Comparison of ENCODE assay signal across 21 cellular contexts in genomic region chr3:48128779-48129178, GRCh38. TPM values are rescaled to one million over a fixed set of nuclear protein-coding genes. Genes with fewer than 3 reads are reported as not detected.
DNase-seq lines count a peak whose midpoint lies in the region; ATAC-seq, FAIRE-seq and TF ChIP-seq lines count a peak whose summit lies in the region.
"Had no signal": no experiment of that assay in that cellular context is flagged by ENCODE, and none has a peak within 500 bp of the region (broad histone marks: within the 10 kb centered on the region; RNA-seq: fewer than 3 reads in every experiment).

No MANE protein-coding gene starts in this region.

- no peak for ATAC-seq in Right ventricle myocardium superior (ENCODE audit: poor library complexity)
- ATAC-seq in GM21528 (IDR thresholded peaks at IDR 0.05; ENCODE audit: low FRiP score, unreplicated experiment), result no peak

- intact Hi-C loops in left ventricle myocardium inferior (cut with micrococcal nuclease), result no loop called here
- intact Hi-C loops in Right ventricle myocardium superior (cut with DNase I), result no loop called here

- H3K36me3 ChIP-seq in left ventricle myocardium inferior (no peaks in the 10 kb centered on the region), bronchial epithelial cell (ENCODE audit: control insufficient read depth, insufficient read depth, low read length) (no peaks in the 10 kb centered on the region)
- H3K36me3 ChIP-seq: BLaER1 treated with 17β-estradiol and CSF1 and Interleukin-3, amounts not matched to agents 10 nM and 100 nM had no signal

- no peaks in the 10 kb centered on the region for H3K9me3 ChIP-seq in left ventricle myocardium inferior (replicated peaks)
- H3K9me3 ChIP-seq: BLaER1 treated with 17β-estradiol and CSF1 and Interleukin-3, amounts not matched to agents 10 nM and 100 nM; Caco-2 had no signal

- no peak overlapping the region for H3K4me3 ChIP-seq in left ventricle myocardium inferior
- no peak overlapping the region for H3K4me3 ChIP-seq in bronchial epithelial cell (ENCODE audit: low read depth, low read length)
- H3K4me3 ChIP-seq: BLaER1 treated with 17β-estradiol and CSF1 and Interleukin-3, amounts not matched to agents 10 nM and 100 nM had no signal

- TF ChIP-seq CTCF in left ventricle myocardium inferior (IDR thresholded peaks at IDR 0.05; ENCODE audit: borderline replicate concordance) (no peak), bronchial epithelial cell (IDR thresholded peaks at IDR 0.05; ENCODE audit: insufficient read depth, low read length, severe bottlenecking) (no peak)

- peaks cover 29% of the 10 kb centered on the region for H3K4me1 ChIP-seq in left ventricle myocardium inferior

- DNase-seq in left ventricle myocardium inferior (no peak), Right ventricle myocardium superior (no peak), bronchial epithelial cell (ENCODE audit: low read depth) (peak; percentile 48), kidney glomerular epithelial cell (lab: John Stamatoyannopoulos, UW) (peak; percentile 14), GF-D8 (lab: John Stamatoyannopoulos, UW) (no peak)
- no peak for DNase-seq in activated CD8-positive, alpha-beta memory T cell treated with anti-CD3 and anti-CD28 coated beads, Interleukin-2, amount 50 U/mL, for 48 hours
- no peak for DNase-seq in activated CD4-positive, alpha-beta T cell treated with anti-CD3 and anti-CD28 coated beads, Interleukin-2, amount 50 U/mL, for 48 hours
- DNase-seq: 8988T; Caco-2; CD4-positive, alpha-beta memory T cell; H9; KG1; NCI-H1092 treated with DMSO at 0.1 percent for 48 hours; NCI-H1436 treated with DMSO at 0.1 percent for 48 hours; NCI-H1930; NCI-H524 treated with DMSO at 0.1 percent for 48 hours; NCI-H82; SHP77 had no signal

- FAIRE-seq in bronchial epithelial cell (lab: Jason Lieb, UNC), result no peak
- FAIRE-seq: G401.6 had no signal

- H3K27me3 ChIP-seq in left ventricle myocardium inferior (ENCODE audit: low read depth), result no peaks in the 10 kb centered on the region
- no peaks in the 10 kb centered on the region for H3K27me3 ChIP-seq in bronchial epithelial cell (ENCODE audit: control insufficient read depth, insufficient read depth, low read length)
- H3K27me3 ChIP-seq: BLaER1 treated with 17β-estradiol and CSF1 and Interleukin-3, amounts not matched to agents 10 nM and 100 nM had no signal

- H3K27ac ChIP-seq in left ventricle myocardium inferior (replicated peaks), result peak overlapping the region; percentile 89
- H3K27ac ChIP-seq: BLaER1 treated with 17β-estradiol and CSF1 and Interleukin-3, amounts not matched to agents 10 nM and 100 nM had no signal

RNA-seq across cellular contexts. Expression of gene CDC25A, which starts 59.4 kb away (rescaled TPM):
- 0.52 TPM for total RNA-seq in left ventricle myocardium inferior
- 0.83 TPM for total RNA-seq in Right ventricle myocardium superior
- 1.5 and 2.4 TPM in 2 replicates for total RNA-seq in bronchial epithelial cell
- total RNA-seq: CD4-positive, alpha-beta memory T cell had no signal

Comparison
In these comparisons a context has a peak if more than half of its experiments do, and no peak if none do; other contexts are left out.
1. DNase-seq: peak in bronchial epithelial cell (single experiment) and kidney glomerular epithelial cell (single experiment); none in left ventricle myocardium inferior (single experiment), Right ventricle myocardium superior (single experiment), activated CD8-positive, alpha-beta memory T cell treated with anti-CD3 and anti-CD28 coated beads, Interleukin-2, amount 50 U/mL, for 48 hours (single experiment), GF-D8 (single experiment) and activated CD4-positive, alpha-beta T cell treated with anti-CD3 and anti-CD28 coated beads, Interleukin-2, amount 50 U/mL, for 48 hours (0 of 2).